In the genomic region with DNA sequence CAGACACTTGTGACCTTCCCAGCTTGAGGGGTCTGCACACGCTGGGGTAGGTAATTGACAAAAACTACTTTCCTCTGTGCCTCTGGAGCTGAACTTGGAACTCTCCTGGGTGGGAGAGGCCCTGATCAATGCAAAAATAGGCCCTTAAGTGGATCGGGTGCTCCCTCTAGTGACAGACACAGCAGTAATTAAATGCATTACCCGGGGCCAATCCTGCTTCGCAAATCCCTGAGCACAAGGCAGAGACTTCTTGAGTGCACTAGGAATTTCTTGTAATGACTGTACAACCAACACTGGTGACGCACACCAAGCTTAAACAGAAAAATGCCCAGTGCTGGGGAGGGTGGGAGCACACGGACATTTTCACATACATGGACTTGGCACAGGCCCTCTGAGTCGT, we compare ENCODE assay signal across 8 cellular contexts. TPM values are rescaled to one million over a fixed set of nuclear protein-coding genes. Genes with fewer than 3 reads are reported as not detected.
DNase-seq lines count a peak whose midpoint lies in the region; ATAC-seq, FAIRE-seq and TF ChIP-seq lines count a peak whose summit lies in the region.

No MANE protein-coding gene starts in this region.

- H3K56ac ChIP-seq in H1 (replicated peaks; ENCODE audit: insufficient read length, low read depth, low read length), result no peak overlapping the region

- H3K27me3 Mint-ChIP-seq in activated CD4-positive, alpha-beta memory T cell treated with anti-CD3 and anti-CD28 coated beads for 36 hours, result no peaks in the 10 kb centered on the region

- H3K79me1 ChIP-seq in H1 (ENCODE audit: low read depth, low read length), result no peaks in the 10 kb centered on the region

- H3K23me2 ChIP-seq in H1 (ENCODE audit: low read depth, low read length), result no peaks in the 10 kb centered on the region

- H3K4me3 Mint-ChIP-seq in activated CD4-positive, alpha-beta memory T cell treated with anti-CD3 and anti-CD28 coated beads for 36 hours, result no peak overlapping the region

- no peak overlapping the region for H2BK20ac ChIP-seq in H1 (ENCODE audit: low read length)

- peak overlapping the region; percentile 92 for H2AFZ ChIP-seq in H1 (ENCODE audit: low read length)

- H2BK15ac ChIP-seq in H1 (ENCODE audit: low read length), result no peak overlapping the region

- no peak overlapping the region for H4K5ac ChIP-seq in H1 (ENCODE audit: insufficient read length, low read depth, low read length)

- H3K36me3 Mint-ChIP-seq in activated CD4-positive, alpha-beta memory T cell treated with anti-CD3 and anti-CD28 coated beads for 36 hours, result no peaks in the 10 kb centered on the region

- peak; percentile 88 for DNase-seq in AG20443 (ENCODE audit: low spot score)
- DNase-seq in GM19239 (ENCODE audit: insufficient read length, low spot score), result no peak
- peak; percentile 54 for DNase-seq in NCI-H446 treated with DMSO at 0.1 percent for 48 hours (lab: John Stamatoyannopoulos, UW)
- peak; percentile 62 for DNase-seq in activated CD4-positive, alpha-beta memory T cell treated with anti-CD3 and anti-CD28 coated beads for 36 hours
- peak; percentile 41 to 71 for DNase-seq in H1 (ENCODE audit: low read depth in 1 of 2, low spot score in 2 of 2)
- peak in 2 of 3 donors; percentile 41 to 80 for DNase-seq in mucosa of descending colon
- DNase-seq in thoracic aorta (ENCODE audit: low spot score), result no peak

- TF ChIP-seq CTCF in H1 (IDR thresholded peaks at IDR 0.05; ENCODE audit: control extremely low read depth in 1 of 3, insufficient read depth in 1 of 3, low read depth in 1 of 3, low read length in 3 of 3), result peak; percentile 45 to 85 (median 72)
- TF ChIP-seq CTCF in mucosa of descending colon (IDR thresholded peaks at IDR 0.05), result peak; percentile 33
- TF ChIP-seq CTCF in thoracic aorta (IDR thresholded peaks at IDR 0.05), result peak; percentile 38

- no peak overlapping the region for H4K91ac ChIP-seq in H1 (replicated peaks; ENCODE audit: insufficient read length, low read length)

- TF ChIP-seq POLR2A in H1 (IDR thresholded peaks at IDR 0.05; ENCODE audit: control extremely low read depth in 1 of 2, low read depth in 2 of 2, low read length in 2 of 2), result no peak

- H3K27ac Mint-ChIP-seq in activated CD4-positive, alpha-beta memory T cell treated with anti-CD3 and anti-CD28 coated beads for 36 hours, result no peak overlapping the region

- H3K36me3 ChIP-seq in H1 (ENCODE audit: control insufficient read depth in 2 of 4, insufficient read depth in 4 of 4, low read length in 3 of 4) (no peaks in the 10 kb centered on the region), mucosa of descending colon (ENCODE audit: low read depth) (no peaks in the 10 kb centered on the region), thoracic aorta (no peaks in the 10 kb centered on the region)

- CTCF ChIA-PET in activated CD4-positive, alpha-beta memory T cell treated with anti-CD3 and anti-CD28 coated beads for 36 hours (lab: Charles Lee), result interaction anchor here (0.6 to 3.0 kb wide), 20 partner anchors 9 to 481 kb away, joined by 3 to 22 read pairs (median 4); partner anchors contain the start of genes KMT5C, PPP6R1, TMEM238 and UBE2S
- CTCF ChIA-PET in H1 (lab: Charles Lee; ENCODE audit: partially characterized antibody), result interaction anchor here (0.6 to 4.3 kb wide), 51 partner anchors 9 to 943 kb away, joined by 3 to 17 read pairs (median 4); partner anchors contain the start of genes PPP6R1, RPL28 and SHISA7

- FAIRE-seq in GM19239 (lab: Jason Lieb, UNC) (peak; percentile 54), H1 (lab: Jason Lieb, UNC) (peak; percentile 91)

- H3K9me3 Mint-ChIP-seq in activated CD4-positive, alpha-beta memory T cell treated with anti-CD3 and anti-CD28 coated beads for 36 hours, result no peaks in the 10 kb centered on the region

- ATAC-seq in mucosa of descending colon (peak; percentile 94), thoracic aorta (ENCODE audit: insufficient number of reproducible peaks, low FRiP score, low read depth) (peak; percentile 2), GM18498 (IDR thresholded peaks at IDR 0.05; ENCODE audit: unreplicated experiment) (no peak)

- TF ChIP-seq EP300 in H1 (IDR thresholded peaks at IDR 0.05; ENCODE audit: borderline replicate concordance in 1 of 2, low read depth in 2 of 2, low read length in 2 of 2), result no peak

- TF ChIP-seq RAD21 in H1 (IDR thresholded peaks at IDR 0.05 in 1 of 2, conservative IDR thresholded peaks at IDR 0.05 in 1 of 2; ENCODE audit: low read depth in 2 of 2, low read length in 2 of 2), result peak; percentile 93 to 97

- no peak overlapping the region for H3K18ac ChIP-seq in H1 (ENCODE audit: extremely low read depth, low read length)

- H3K4me2 ChIP-seq in H1 (ENCODE audit: insufficient read depth in 1 of 2, low read depth in 2 of 2, low read length in 2 of 2), result no peak overlapping the region

- intact Hi-C loops in activated CD4-positive, alpha-beta memory T cell treated with anti-CD3 and anti-CD28 coated beads for 36 hours (cut with micrococcal nuclease), result no loop called here
- intact Hi-C loops in mucosa of descending colon (cut with DNase I, micrococcal nuclease), result no loop called here

- H2BK5ac ChIP-seq in H1 (ENCODE audit: low read depth, low read length), result no peak overlapping the region

- H3K9ac ChIP-seq in H1 (replicated peaks in 1 of 4; ENCODE audit: extremely low read depth in 1 of 4, low read depth in 3 of 4, low read length in 3 of 4), result no peak overlapping the region

- H2BK120ac ChIP-seq in H1 (replicated peaks; ENCODE audit: low read depth, low read length), result no peak overlapping the region

- H3K79me2 ChIP-seq in H1 (ENCODE audit: control insufficient read depth in 1 of 2, insufficient read depth in 2 of 2, low read length in 2 of 2), result no peaks in the 10 kb centered on the region

- H3K9me3 ChIP-seq in H1 (ENCODE audit: insufficient read depth in 2 of 2, low read depth in 1 of 2, low read length in 1 of 2) (no peaks in the 10 kb centered on the region; a peak in 1 of 4 replicates), mucosa of descending colon (no peaks in the 10 kb centered on the region), thoracic aorta (no peaks in the 10 kb centered on the region)

- H3K27me3 ChIP-seq in H1 (replicated peaks in 1 of 4; ENCODE audit: control insufficient read depth in 3 of 4, extremely low read depth in 1 of 4, insufficient read depth in 3 of 4, low read length in 3 of 4) (peaks cover 0 to 9% (median 2%) of the 10 kb centered on the region in 4 experiments; a peak in 2 of 7 replicates), thoracic aorta (replicated peaks; ENCODE audit: insufficient read depth) (no peaks in the 10 kb centered on the region)

- H3K27ac ChIP-seq in H1 (ENCODE audit: low read depth, low read length) (no peak overlapping the region), thoracic aorta (no peak overlapping the region)

- H3K4ac ChIP-seq in H1 (replicated peaks; ENCODE audit: insufficient read length, low read depth, low read length), result no peak overlapping the region

- H3K4me3 ChIP-seq in H1 (ENCODE audit: extremely low read depth in 1 of 4, insufficient read depth in 2 of 4, low read depth in 3 of 4, low read length in 4 of 4), result no peak overlapping the region
- H3K4me3 ChIP-seq in mucosa of descending colon, result no peak overlapping the region
- no peak overlapping the region for H3K4me3 ChIP-seq in thoracic aorta

- H4K20me1 ChIP-seq in H1 (replicated peaks in 1 of 2; ENCODE audit: control insufficient read depth in 1 of 2, insufficient read depth in 2 of 2, low read length in 2 of 2), result no peaks in the 10 kb centered on the region

- 27% methylated on average over 7 of the region's 7 CpGs; no CpG with 5 or more reads in 1 of the 2 experiments for WGBS in H1 (ENCODE audit: extremely low coverage in 1 of 2, insufficient coverage in 1 of 2, insufficient read length in 1 of 2, insufficient replicate concordance in 2 of 2, low coverage in 1 of 2, low lambda C conversion rate in 2 of 2, missing lambda C conversion rate in 1 of 2), 2 experiments

- no peak overlapping the region for H2BK12ac ChIP-seq in H1 (ENCODE audit: low read depth, low read length)

- H2AK5ac ChIP-seq in H1 (ENCODE audit: low read depth, low read length), result no peak overlapping the region

- no peak overlapping the region for H3K14ac ChIP-seq in H1 (ENCODE audit: insufficient read length)

- H4K8ac ChIP-seq in H1 (ENCODE audit: extremely low read depth, insufficient read depth, low read length), result no peak overlapping the region

- H3K23ac ChIP-seq in H1 (ENCODE audit: insufficient read length), result no peak overlapping the region

- H3K4me1 ChIP-seq in H1 (replicated peaks in 1 of 4; ENCODE audit: control insufficient read depth in 3 of 4, insufficient read depth in 4 of 4, low read length in 3 of 4) (peaks cover 0 to 2% (median 0%) of the 10 kb centered on the region in 4 experiments; a peak in 1 of 7 replicates), mucosa of descending colon (ENCODE audit: low read depth) (no peaks in the 10 kb centered on the region), thoracic aorta (ENCODE audit: control insufficient read depth in 1 of 2, low read depth in 2 of 2) (no peaks in the 10 kb centered on the region)

- POLR2A ChIA-PET in activated CD4-positive, alpha-beta memory T cell treated with anti-CD3 and anti-CD28 coated beads for 36 hours (lab: Charles Lee), result no interaction called here
- POLR2A ChIA-PET in H1 (lab: Charles Lee; ENCODE audit: partially characterized antibody), result interaction anchor here (3.1 to 34.6 kb wide), 2 partner anchors 9 to 23 kb away, joined by 12 to 874 read pairs; partner anchors contain the start of genes RPL28, TMEM238 and UBE2S

- peaks cover 18% of the 10 kb centered on the region for H3K4me1 Mint-ChIP-seq in activated CD4-positive, alpha-beta memory T cell treated with anti-CD3 and anti-CD28 coated beads for 36 hours (ENCODE audit: low read depth)

RNA-seq across cellular contexts. Expression of gene UBE2S, which starts 10.6 kb away (rescaled TPM):
- total RNA-seq in activated CD4-positive, alpha-beta memory T cell treated with anti-CD3 and anti-CD28 coated beads for 36 hours, result 100 to 1,000 TPM; 267 to 275 TPM
- total RNA-seq in H1 (2021; fragmentation: NEBNext Ultra II Directional; extraction: Animal tissue kit (Norgen Biotek cat#: 25700)), result 398 and 402 TPM in 2 replicates
- polyA plus RNA-seq in H1 (2011; rRNA removed), result 466 and 530 TPM in 2 replicates
- 396 TPM for polyA plus RNA-seq in H1 (2011; cell fraction: cytosol; rRNA removed)
- polyA plus RNA-seq in H1 (2011; cell fraction: nucleus; rRNA removed), result 278 TPM
- 185 to 258 TPM (median 204 TPM) in 4 replicates for polyA plus RNA-seq in H1 (2012, experiment 1 of 2)
- 110 TPM for polyA plus RNA-seq in H1 (2012, experiment 2 of 2)
- polyA plus RNA-seq in H1 (2013, experiment 1 of 2), result 234 TPM
- 223 TPM for polyA plus RNA-seq in H1 (2013, experiment 2 of 2)
- 54.5 and 104 TPM in 2 replicates for polyA minus RNA-seq in H1 (2011; rRNA and poly(A)+ RNA removed)
- 239 TPM for polyA minus RNA-seq in H1 (2011; cell fraction: cytosol; rRNA and poly(A)+ RNA removed)
- 43.1 TPM for polyA minus RNA-seq in H1 (2011; cell fraction: nucleus; rRNA and poly(A)+ RNA removed)
- total RNA-seq in mucosa of descending colon (10 to 100 TPM; 14.0 to 41.6 (median 23.0) TPM), thoracic aorta (10 to 100 TPM; 16.3 to 17.9 TPM)

RNA-seq across cellular contexts. Expression of gene SHISA7, which starts 24.9 kb away (rescaled TPM):
- total RNA-seq in activated CD4-positive, alpha-beta memory T cell treated with anti-CD3 and anti-CD28 coated beads for 36 hours, result not detected
- total RNA-seq in H1 (2021; fragmentation: NEBNext Ultra II Directional; extraction: Animal tissue kit (Norgen Biotek cat#: 25700)), result 0.98 and 1.0 TPM in 2 replicates
- polyA plus RNA-seq in H1 (2011; rRNA removed), result 0.76 and 1.1 TPM in 2 replicates
- 0.54 TPM for polyA plus RNA-seq in H1 (2011; cell fraction: cytosol; rRNA removed)
- 1.2 TPM for polyA plus RNA-seq in H1 (2011; cell fraction: nucleus; rRNA removed)
- polyA plus RNA-seq in H1 (2012, experiment 1 of 2), result 0.58 to 1.3 TPM (median 1.1 TPM) in 4 replicates
- 0.34 TPM for polyA plus RNA-seq in H1 (2012, experiment 2 of 2)
- 0.91 TPM for polyA plus RNA-seq in H1 (2013, experiment 1 of 2)
- polyA plus RNA-seq in H1 (2013, experiment 2 of 2), result 1.0 TPM
- 0.63 and 0.82 TPM in 2 replicates for polyA minus RNA-seq in H1 (2011; rRNA and poly(A)+ RNA removed)
- 0.66 TPM for polyA minus RNA-seq in H1 (2011; cell fraction: cytosol; rRNA and poly(A)+ RNA removed)
- 1.00 TPM for polyA minus RNA-seq in H1 (2011; cell fraction: nucleus; rRNA and poly(A)+ RNA removed)
- total RNA-seq in mucosa of descending colon, result under 1 TPM in 1 of 3 donors, not detected in 2; 0.35 TPM
- total RNA-seq in thoracic aorta, result not detected

RNA-seq across cellular contexts. Expression of gene RPL28, which starts 32.5 kb away (rescaled TPM):
- 1,000 to 10,000 TPM; 2,630 to 2,642 TPM for total RNA-seq in activated CD4-positive, alpha-beta memory T cell treated with anti-CD3 and anti-CD28 coated beads for 36 hours
- total RNA-seq in H1 (2021; fragmentation: NEBNext Ultra II Directional; extraction: Animal tissue kit (Norgen Biotek cat#: 25700)), result 2,123 and 2,232 TPM in 2 replicates
- polyA plus RNA-seq in H1 (2011; rRNA removed), result 6,692 and 8,402 TPM in 2 replicates
- polyA plus RNA-seq in H1 (2011; cell fraction: cytosol; rRNA removed), result 2,492 TPM
- polyA plus RNA-seq in H1 (2011; cell fraction: nucleus; rRNA removed), result 1,571 TPM
- polyA plus RNA-seq in H1 (2012, experiment 1 of 2), result 1,234 to 2,824 TPM (median 2,522 TPM) in 4 replicates
- 3,077 TPM for polyA plus RNA-seq in H1 (2012, experiment 2 of 2)
- polyA plus RNA-seq in H1 (2013, experiment 1 of 2), result 2,779 TPM
- 2,622 TPM for polyA plus RNA-seq in H1 (2013, experiment 2 of 2)
- 406 and 431 TPM in 2 replicates for polyA minus RNA-seq in H1 (2011; rRNA and poly(A)+ RNA removed)
- 1,377 TPM for polyA minus RNA-seq in H1 (2011; cell fraction: cytosol; rRNA and poly(A)+ RNA removed)
- polyA minus RNA-seq in H1 (2011; cell fraction: nucleus; rRNA and poly(A)+ RNA removed), result 497 TPM
- total RNA-seq in mucosa of descending colon, result 1,000 to 10,000 TPM in 2 of 3 donors, 100 to 1,000 TPM in 1; 942 to 1,365 (median 1,241) TPM
- 100 to 1,000 TPM; 175 to 274 TPM for total RNA-seq in thoracic aorta

RNA-seq across cellular contexts. Expression of gene TMEM238, which starts 34.1 kb away (rescaled TPM):
- total RNA-seq in activated CD4-positive, alpha-beta memory T cell treated with anti-CD3 and anti-CD28 coated beads for 36 hours, result 1 to 10 TPM; 6.3 to 7.0 TPM
- 3.8 and 3.9 TPM in 2 replicates for total RNA-seq in H1 (2021; fragmentation: NEBNext Ultra II Directional; extraction: Animal tissue kit (Norgen Biotek cat#: 25700))
- 0.49 and 0.53 TPM in 2 replicates for polyA plus RNA-seq in H1 (2011; rRNA removed)
- 1.9 TPM for polyA plus RNA-seq in H1 (2011; cell fraction: cytosol; rRNA removed)
- polyA plus RNA-seq in H1 (2011; cell fraction: nucleus; rRNA removed), result 1.2 TPM
- 0.50 to 2.6 TPM (median 1.5 TPM) in 4 replicates for polyA plus RNA-seq in H1 (2012, experiment 1 of 2)
- polyA plus RNA-seq in H1 (2012, experiment 2 of 2), result not detected
- 2.1 TPM for polyA plus RNA-seq in H1 (2013, experiment 1 of 2)
- polyA plus RNA-seq in H1 (2013, experiment 2 of 2), result 1.3 TPM
- not detected in 2 replicates for polyA minus RNA-seq in H1 (2011; rRNA and poly(A)+ RNA removed)
- polyA minus RNA-seq in H1 (2011; cell fraction: cytosol; rRNA and poly(A)+ RNA removed), result 2.3 TPM
- polyA minus RNA-seq in H1 (2011; cell fraction: nucleus; rRNA and poly(A)+ RNA removed), result 1.1 TPM
- total RNA-seq in mucosa of descending colon, result 10 to 100 TPM; 31.4 to 84.2 (median 68.0) TPM
- 1 to 10 TPM in 1 of 2 donors, not detected in 1; 4.2 TPM for total RNA-seq in thoracic aorta

RNA-seq across cellular contexts. Expression of gene TMEM190, which starts 41.6 kb away (rescaled TPM):
- total RNA-seq in activated CD4-positive, alpha-beta memory T cell treated with anti-CD3 and anti-CD28 coated beads for 36 hours, result not detected
- 1.4 TPM in 1 of 2 replicates, not detected in the other for total RNA-seq in H1 (2021; fragmentation: NEBNext Ultra II Directional; extraction: Animal tissue kit (Norgen Biotek cat#: 25700))
- 1.6 and 4.5 TPM in 2 replicates for polyA plus RNA-seq in H1 (2011; rRNA removed)
- 1.7 TPM for polyA plus RNA-seq in H1 (2011; cell fraction: cytosol; rRNA removed)
- polyA plus RNA-seq in H1 (2011; cell fraction: nucleus; rRNA removed), result 2.7 TPM
- 0.54 to 3.6 TPM (median 1.4 TPM) in 4 replicates for polyA plus RNA-seq in H1 (2012, experiment 1 of 2)
- polyA plus RNA-seq in H1 (2012, experiment 2 of 2), result not detected
- 0.41 TPM for polyA plus RNA-seq in H1 (2013, experiment 1 of 2)
- polyA plus RNA-seq in H1 (2013, experiment 2 of 2), result 0.33 TPM
- not detected in 2 replicates for polyA minus RNA-seq in H1 (2011; rRNA and poly(A)+ RNA removed)
- not detected for polyA minus RNA-seq in H1 (2011; cell fraction: cytosol; rRNA and poly(A)+ RNA removed)
- polyA minus RNA-seq in H1 (2011; cell fraction: nucleus; rRNA and poly(A)+ RNA removed), result not detected
- not detected for total RNA-seq in mucosa of descending colon
- total RNA-seq in thoracic aorta, result not detected

Comparison
In these comparisons a context has a peak if more than half of its experiments do, and no peak if none do; other contexts are left out.
1. DNase-seq: peak in AG20443 (single experiment), NCI-H446 treated with DMSO at 0.1 percent for 48 hours (single experiment), activated CD4-positive, alpha-beta memory T cell treated with anti-CD3 and anti-CD28 coated beads for 36 hours (single experiment), H1 (2 of 2) and mucosa of descending colon (2 of 3); none in GM19239 (single experiment) and thoracic aorta (single experiment).
2. Peak in every context shown above with its lines, with median percentiles within 50 percentile points of each other: CTCF ChIP-seq.